In the genomic region with DNA sequence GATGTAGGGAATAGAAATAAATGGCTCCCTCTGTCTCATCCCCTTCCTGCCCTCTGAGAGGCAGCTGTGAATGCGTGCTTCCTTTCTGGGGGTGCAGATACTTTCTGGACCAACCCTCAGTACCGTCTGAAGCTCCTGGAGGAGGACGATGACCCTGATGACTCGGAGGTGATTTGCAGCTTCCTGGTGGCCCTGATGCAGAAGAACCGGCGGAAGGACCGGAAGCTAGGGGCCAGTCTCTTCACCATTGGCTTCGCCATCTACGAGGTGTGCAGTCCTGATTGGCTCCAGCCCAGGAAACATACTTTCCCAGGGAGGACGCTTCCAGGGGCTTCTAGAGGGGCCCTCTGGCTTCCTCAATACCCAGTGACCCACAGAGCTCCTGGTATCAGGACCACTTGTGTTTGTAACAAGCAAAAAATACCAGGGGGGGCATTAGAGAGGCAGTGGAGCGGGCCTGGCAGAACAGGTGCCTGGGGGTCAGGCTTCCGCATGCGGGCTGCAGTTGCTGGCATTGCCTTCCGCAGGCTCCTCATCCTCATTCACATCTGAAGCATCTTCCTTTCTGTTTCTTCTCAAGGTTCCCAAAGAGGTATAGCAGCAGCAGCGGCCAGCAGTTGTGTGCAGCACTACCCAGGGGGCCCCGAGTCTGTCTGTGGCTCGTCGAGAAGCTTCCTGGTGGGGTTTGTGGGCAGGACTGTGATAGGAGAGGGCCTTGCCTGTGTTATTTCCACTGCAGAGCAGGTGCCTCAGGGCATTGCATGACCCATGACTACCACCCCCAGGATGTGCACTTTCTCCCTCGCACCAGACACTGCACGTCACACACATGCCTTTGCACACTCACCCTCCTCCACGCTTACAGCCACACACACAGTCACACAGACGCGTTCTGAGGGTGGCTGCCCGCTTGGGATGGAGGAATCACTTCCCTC, we compare ENCODE assay signal across 11 cellular contexts. TPM values are rescaled to one million over a fixed set of nuclear protein-coding genes. Genes with fewer than 3 reads are reported as not detected.
DNase-seq lines count a peak whose midpoint lies in the region; ATAC-seq, FAIRE-seq and TF ChIP-seq lines count a peak whose summit lies in the region.
"Had no signal": no experiment of that assay in that cellular context is flagged by ENCODE, and none has a peak within 500 bp of the region (broad histone marks: within the 10 kb centered on the region; RNA-seq: fewer than 3 reads in every experiment).

No MANE protein-coding gene starts in this region.

- no peaks in the 10 kb centered on the region for H3K36me3 Mint-ChIP-seq in activated naive CD4-positive, alpha-beta T cell treated with anti-CD3 and anti-CD28 coated beads, Interleukin-2, amount 10 ng/mL, durations not matched to agents 7 days and 5 days

- no peaks in the 10 kb centered on the region for H3K4me1 Mint-ChIP-seq in activated naive CD4-positive, alpha-beta T cell treated with anti-CD3 and anti-CD28 coated beads, Interleukin-2, amount 10 ng/mL, durations not matched to agents 7 days and 5 days

- H3K4me3 ChIP-seq in OCI-LY7 (ENCODE audit: low read depth, low read length, poor library complexity, severe bottlenecking) = no peak overlapping the region

- peak; percentile 83 for FAIRE-seq in urothelium cell line (lab: Jason Lieb, UNC)

- H3K27ac Mint-ChIP-seq in activated naive CD4-positive, alpha-beta T cell treated with anti-CD3 and anti-CD28 coated beads, Interleukin-2, amount 10 ng/mL, durations not matched to agents 7 days and 5 days = no peak overlapping the region

- POLR2A ChIA-PET in OCI-LY7 (lab: Charles Lee) = no interaction called here

- H3K4me2 ChIP-seq in OCI-LY7 (ENCODE audit: low read length) = no peak overlapping the region

- peak overlapping the region; percentile 26; the same call in 1 of the 2 replicates for H2AFZ ChIP-seq in OCI-LY7 (ENCODE audit: low read length)
- H2AFZ ChIP-seq: parathyroid adenoma had no signal

- no TSS peak for BruUV-seq in OCI-LY7 (replicated peaks; lab: Mats Ljungman, UMichigan)

- no peak for DNase-seq in activated naive CD4-positive, alpha-beta T cell treated with anti-CD3 and anti-CD28 coated beads, Interleukin-2, amount 10 ng/mL, durations not matched to agents 7 days and 5 days
- DNase-seq in activated naive CD4-positive, alpha-beta T cell treated with anti-CD3 and anti-CD28 coated beads, Interleukin-2, amount 50 U/mL, for 16 hours = no peak
- no peak for DNase-seq in OCI-LY7 (ENCODE audit: low spot score)
- DNase-seq in dermis blood vessel endothelial cell = peak; percentile 41
- no peak for DNase-seq in urothelium cell line (ENCODE audit: low spot score)
- DNase-seq in stimulated activated CD4-positive, alpha-beta T cell treated with anti-CD3 and anti-CD28 coated beads, Interleukin-15, amount 100 ng/mL, for 24 hours = no peak
- DNase-seq in GM19238 (ENCODE audit: insufficient read length, low spot score) = no peak
- DNase-seq: hippocampal formation, NCI-H2171 had no signal

- H3K36me3 ChIP-seq in OCI-LY7 (ENCODE audit: insufficient read depth, low read length) = no peaks in the 10 kb centered on the region

- H4K20me1 ChIP-seq in OCI-LY7 (ENCODE audit: insufficient read depth, low read length) = no peaks in the 10 kb centered on the region

- H3K79me2 ChIP-seq in OCI-LY7 (ENCODE audit: insufficient read depth, low read depth, low read length) = no peaks in the 10 kb centered on the region
- H3K79me2 ChIP-seq: parathyroid adenoma had no signal

- H3K27ac ChIP-seq in OCI-LY7 (ENCODE audit: low read depth, low read length, poor library complexity, severe bottlenecking) = no peak overlapping the region
- H3K27ac ChIP-seq: parathyroid adenoma had no signal

- peaks cover 6% of the 10 kb centered on the region for H3K4me1 ChIP-seq in OCI-LY7 (ENCODE audit: insufficient read depth, low read length, poor library complexity, severe bottlenecking)
- H3K4me1 ChIP-seq: parathyroid adenoma had no signal

- ATAC-seq in GM18868 (IDR thresholded peaks at IDR 0.05; ENCODE audit: unreplicated experiment) = no peak

- H3K9me2 ChIP-seq in OCI-LY7 (ENCODE audit: insufficient read depth, low read length) = no peaks in the 10 kb centered on the region

- no peaks in the 10 kb centered on the region for H3K9me3 ChIP-seq in OCI-LY7 (ENCODE audit: low read length)

- intact Hi-C loops in OCI-LY7 (cut with micrococcal nuclease; ENCODE audit: unreplicated experiment) = no loop called here

- CTCF ChIA-PET in activated naive CD4-positive, alpha-beta T cell treated with anti-CD3 and anti-CD28 coated beads, Interleukin-2, amount 10 ng/mL, durations not matched to agents 7 days and 5 days (lab: Charles Lee) = no interaction called here
- CTCF ChIA-PET in OCI-LY7 (lab: Charles Lee; ENCODE audit: unreplicated experiment) = no interaction called here

- no peak for TF ChIP-seq CTCF in OCI-LY7 (conservative IDR thresholded peaks at IDR 0.05; ENCODE audit: low read length)

- H3K4me3 Mint-ChIP-seq in activated naive CD4-positive, alpha-beta T cell treated with anti-CD3 and anti-CD28 coated beads, Interleukin-2, amount 10 ng/mL, durations not matched to agents 7 days and 5 days = peak overlapping the region; percentile 24

- H3K27me3 Mint-ChIP-seq in activated naive CD4-positive, alpha-beta T cell treated with anti-CD3 and anti-CD28 coated beads, Interleukin-2, amount 10 ng/mL, durations not matched to agents 7 days and 5 days = no peaks in the 10 kb centered on the region

- no peaks in the 10 kb centered on the region for H3K9me3 Mint-ChIP-seq in activated naive CD4-positive, alpha-beta T cell treated with anti-CD3 and anti-CD28 coated beads, Interleukin-2, amount 10 ng/mL, durations not matched to agents 7 days and 5 days

RNA-seq across cellular contexts. Expression of gene CAPN3, which starts 42.5 kb away (rescaled TPM):
- total RNA-seq in OCI-LY7 (2014; rRNA removed; shearing (Covaris generic)) = 0.98 and 1.6 TPM in 2 replicates
- total RNA-seq in OCI-LY7 (2022) (1.5 and 2.6 TPM in 2 replicates), dermis blood vessel endothelial cell (0.37 and 2.4 TPM in 2 replicates)
